In the genomic region with DNA sequence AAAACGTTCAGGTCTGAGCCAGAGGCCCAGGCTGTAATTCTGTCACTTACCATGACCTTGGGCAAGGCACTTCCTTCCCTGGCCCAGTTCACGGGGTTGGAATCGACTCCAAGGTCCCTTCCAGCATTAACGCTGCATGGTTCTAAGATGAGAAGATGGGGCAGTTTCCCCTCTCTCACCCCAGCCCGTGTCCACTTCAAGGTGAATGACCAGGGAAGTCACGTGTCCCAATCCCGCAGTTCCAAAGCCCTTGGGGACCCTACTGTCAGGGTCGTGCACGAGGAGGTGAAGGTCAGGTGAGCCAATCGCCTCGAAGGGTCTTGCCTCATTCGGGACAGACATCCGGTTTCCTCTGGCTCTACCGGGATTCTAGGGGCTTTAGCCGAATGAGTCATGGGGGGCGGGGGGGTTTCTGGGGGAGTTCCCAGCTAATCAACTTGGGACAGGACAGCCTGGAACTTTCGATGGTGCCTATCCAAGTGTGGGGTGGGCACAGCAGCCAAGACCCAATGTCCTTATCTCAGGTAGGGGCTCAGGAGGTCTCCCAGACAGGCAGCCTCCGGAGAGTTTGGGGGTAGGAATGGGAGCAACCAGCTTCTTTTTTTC, we compare ENCODE assay signal across 2 cellular contexts.
TF ChIP-seq lines count a peak whose summit lies in the region.

No MANE protein-coding gene starts in this region.

TF ChIP-seq in GM23338, 12 proteins besides CTCF, POLR2A, EP300 and RAD21 (continues in another document):
- TF ChIP-seq POLR2AphosphoS5 (IDR thresholded peaks at IDR 0.05; ENCODE audit: low read depth) (no peak), NANOG (IDR thresholded peaks at IDR 0.05; ENCODE audit: borderline replicate concordance) (no peak), EZH2 (IDR thresholded peaks at IDR 0.05; ENCODE audit: low read depth, unreplicated experiment) (no peak), ZNF331 (CRISPR knock-in tag; IDR thresholded peaks at IDR 0.05; ENCODE audit: low read depth) (no peak), STAT1 (IDR thresholded peaks at IDR 0.05; ENCODE audit: unreplicated experiment) (no peak), CREB1 (CRISPR knock-in tag; IDR thresholded peaks at IDR 0.05; ENCODE audit: low read depth) (no peak), EZH2phosphoT487 (IDR thresholded peaks at IDR 0.05; ENCODE audit: unreplicated experiment) (no peak), ZNF114 (CRISPR knock-in tag; IDR thresholded peaks at IDR 0.05) (no peak)
- TF ChIP-seq, protein P1, sequence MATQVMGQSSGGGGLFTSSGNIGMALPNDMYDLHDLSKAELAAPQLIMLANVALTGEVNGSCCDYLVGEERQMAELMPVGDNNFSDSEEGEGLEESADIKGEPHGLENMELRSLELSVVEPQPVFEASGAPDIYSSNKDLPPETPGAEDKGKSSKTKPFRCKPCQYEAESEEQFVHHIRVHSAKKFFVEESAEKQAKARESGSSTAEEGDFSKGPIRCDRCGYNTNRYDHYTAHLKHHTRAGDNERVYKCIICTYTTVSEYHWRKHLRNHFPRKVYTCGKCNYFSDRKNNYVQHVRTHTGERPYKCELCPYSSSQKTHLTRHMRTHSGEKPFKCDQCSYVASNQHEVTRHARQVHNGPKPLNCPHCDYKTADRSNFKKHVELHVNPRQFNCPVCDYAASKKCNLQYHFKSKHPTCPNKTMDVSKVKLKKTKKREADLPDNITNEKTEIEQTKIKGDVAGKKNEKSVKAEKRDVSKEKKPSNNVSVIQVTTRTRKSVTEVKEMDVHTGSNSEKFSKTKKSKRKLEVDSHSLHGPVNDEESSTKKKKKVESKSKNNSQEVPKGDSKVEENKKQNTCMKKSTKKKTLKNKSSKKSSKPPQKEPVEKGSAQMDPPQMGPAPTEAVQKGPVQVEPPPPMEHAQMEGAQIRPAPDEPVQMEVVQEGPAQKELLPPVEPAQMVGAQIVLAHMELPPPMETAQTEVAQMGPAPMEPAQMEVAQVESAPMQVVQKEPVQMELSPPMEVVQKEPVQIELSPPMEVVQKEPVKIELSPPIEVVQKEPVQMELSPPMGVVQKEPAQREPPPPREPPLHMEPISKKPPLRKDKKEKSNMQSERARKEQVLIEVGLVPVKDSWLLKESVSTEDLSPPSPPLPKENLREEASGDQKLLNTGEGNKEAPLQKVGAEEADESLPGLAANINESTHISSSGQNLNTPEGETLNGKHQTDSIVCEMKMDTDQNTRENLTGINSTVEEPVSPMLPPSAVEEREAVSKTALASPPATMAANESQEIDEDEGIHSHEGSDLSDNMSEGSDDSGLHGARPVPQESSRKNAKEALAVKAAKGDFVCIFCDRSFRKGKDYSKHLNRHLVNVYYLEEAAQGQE (IDR thresholded peaks at IDR 0.05; ENCODE audit: unreplicated experiment) = no peak
- TF ChIP-seq, protein P2, sequence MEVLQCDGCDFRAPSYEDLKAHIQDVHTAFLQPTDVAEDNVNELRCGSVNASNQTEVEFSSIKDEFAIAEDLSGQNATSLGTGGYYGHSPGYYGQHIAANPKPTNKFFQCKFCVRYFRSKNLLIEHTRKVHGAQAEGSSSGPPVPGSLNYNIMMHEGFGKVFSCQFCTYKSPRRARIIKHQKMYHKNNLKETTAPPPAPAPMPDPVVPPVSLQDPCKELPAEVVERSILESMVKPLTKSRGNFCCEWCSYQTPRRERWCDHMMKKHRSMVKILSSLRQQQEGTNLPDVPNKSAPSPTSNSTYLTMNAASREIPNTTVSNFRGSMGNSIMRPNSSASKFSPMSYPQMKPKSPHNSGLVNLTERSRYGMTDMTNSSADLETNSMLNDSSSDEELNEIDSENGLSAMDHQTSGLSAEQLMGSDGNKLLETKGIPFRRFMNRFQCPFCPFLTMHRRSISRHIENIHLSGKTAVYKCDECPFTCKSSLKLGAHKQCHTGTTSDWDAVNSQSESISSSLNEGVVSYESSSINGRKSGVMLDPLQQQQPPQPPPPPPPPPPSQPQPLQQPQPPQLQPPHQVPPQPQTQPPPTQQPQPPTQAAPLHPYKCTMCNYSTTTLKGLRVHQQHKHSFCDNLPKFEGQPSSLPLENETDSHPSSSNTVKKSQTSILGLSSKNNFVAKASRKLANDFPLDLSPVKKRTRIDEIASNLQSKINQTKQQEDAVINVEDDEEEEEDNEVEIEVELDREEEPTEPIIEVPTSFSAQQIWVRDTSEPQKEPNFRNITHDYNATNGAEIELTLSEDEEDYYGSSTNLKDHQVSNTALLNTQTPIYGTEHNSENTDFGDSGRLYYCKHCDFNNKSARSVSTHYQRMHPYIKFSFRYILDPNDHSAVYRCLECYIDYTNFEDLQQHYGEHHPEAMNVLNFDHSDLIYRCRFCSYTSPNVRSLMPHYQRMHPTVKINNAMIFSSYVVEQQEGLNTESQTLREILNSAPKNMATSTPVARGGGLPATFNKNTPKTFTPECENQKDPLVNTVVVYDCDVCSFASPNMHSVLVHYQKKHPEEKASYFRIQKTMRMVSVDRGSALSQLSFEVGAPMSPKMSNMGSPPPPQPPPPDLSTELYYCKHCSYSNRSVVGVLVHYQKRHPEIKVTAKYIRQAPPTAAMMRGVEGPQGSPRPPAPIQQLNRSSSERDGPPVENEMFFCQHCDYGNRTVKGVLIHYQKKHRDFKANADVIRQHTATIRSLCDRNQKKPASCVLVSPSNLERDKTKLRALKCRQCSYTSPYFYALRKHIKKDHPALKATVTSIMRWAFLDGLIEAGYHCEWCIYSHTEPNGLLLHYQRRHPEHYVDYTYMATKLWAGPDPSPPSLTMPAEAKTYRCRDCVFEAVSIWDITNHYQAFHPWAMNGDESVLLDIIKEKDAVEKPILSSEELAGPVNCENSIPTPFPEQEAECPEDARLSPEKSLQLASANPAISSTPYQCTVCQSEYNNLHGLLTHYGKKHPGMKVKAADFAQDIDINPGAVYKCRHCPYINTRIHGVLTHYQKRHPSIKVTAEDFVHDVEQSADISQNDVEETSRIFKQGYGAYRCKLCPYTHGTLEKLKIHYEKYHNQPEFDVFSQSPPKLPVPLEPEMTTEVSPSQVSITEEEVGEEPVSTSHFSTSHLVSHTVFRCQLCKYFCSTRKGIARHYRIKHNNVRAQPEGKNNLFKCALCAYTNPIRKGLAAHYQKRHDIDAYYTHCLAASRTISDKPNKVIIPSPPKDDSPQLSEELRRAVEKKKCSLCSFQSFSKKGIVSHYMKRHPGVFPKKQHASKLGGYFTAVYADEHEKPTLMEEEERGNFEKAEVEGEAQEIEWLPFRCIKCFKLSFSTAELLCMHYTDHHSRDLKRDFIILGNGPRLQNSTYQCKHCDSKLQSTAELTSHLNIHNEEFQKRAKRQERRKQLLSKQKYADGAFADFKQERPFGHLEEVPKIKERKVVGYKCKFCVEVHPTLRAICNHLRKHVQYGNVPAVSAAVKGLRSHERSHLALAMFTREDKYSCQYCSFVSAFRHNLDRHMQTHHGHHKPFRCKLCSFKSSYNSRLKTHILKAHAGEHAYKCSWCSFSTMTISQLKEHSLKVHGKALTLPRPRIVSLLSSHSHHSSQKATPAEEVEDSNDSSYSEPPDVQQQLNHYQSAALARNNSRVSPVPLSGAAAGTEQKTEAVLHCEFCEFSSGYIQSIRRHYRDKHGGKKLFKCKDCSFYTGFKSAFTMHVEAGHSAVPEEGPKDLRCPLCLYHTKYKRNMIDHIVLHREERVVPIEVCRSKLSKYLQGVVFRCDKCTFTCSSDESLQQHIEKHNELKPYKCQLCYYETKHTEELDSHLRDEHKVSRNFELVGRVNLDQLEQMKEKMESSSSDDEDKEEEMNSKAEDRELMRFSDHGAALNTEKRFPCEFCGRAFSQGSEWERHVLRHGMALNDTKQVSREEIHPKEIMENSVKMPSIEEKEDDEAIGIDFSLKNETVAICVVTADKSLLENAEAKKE (CRISPR knock-in tag; IDR thresholded peaks at IDR 0.05) = no peak

TF ChIP-seq in endothelial cell of umbilical vein, 7 proteins besides CTCF, POLR2A, EP300 and RAD21:
- no peak for TF ChIP-seq EZH2 (IDR thresholded peaks at IDR 0.05; ENCODE audit: borderline replicate concordance, low read depth, low read length, severe bottlenecking)
- TF ChIP-seq, protein P3, sequence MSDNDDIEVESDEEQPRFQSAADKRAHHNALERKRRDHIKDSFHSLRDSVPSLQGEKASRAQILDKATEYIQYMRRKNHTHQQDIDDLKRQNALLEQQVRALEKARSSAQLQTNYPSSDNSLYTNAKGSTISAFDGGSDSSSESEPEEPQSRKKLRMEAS (IDR thresholded peaks at IDR 0.05; ENCODE audit: insufficient read depth, insufficient read length) = peak; percentile 35
- TF ChIP-seq JUN (IDR thresholded peaks at IDR 0.05; ENCODE audit: borderline replicate concordance, insufficient read depth, insufficient read length, low read depth) = no peak
- peak; percentile 45 for TF ChIP-seq POLR2AphosphoS5 (IDR thresholded peaks at IDR 0.05; ENCODE audit: insufficient read depth, low read depth, low read length)
- TF ChIP-seq FOS (IDR thresholded peaks at IDR 0.05; ENCODE audit: borderline replicate concordance, insufficient read depth, low read length) = peak; percentile 77
- no peak for TF ChIP-seq MYC (IDR thresholded peaks at IDR 0.05; ENCODE audit: low read depth, low read length)
- TF ChIP-seq GATA2 (IDR thresholded peaks at IDR 0.05; ENCODE audit: insufficient read depth, insufficient read length, low read depth, low read length) = no peak
